In genomic region chr9:30484690-30485089, GRCh38 we compare ENCODE assay signal across 25 cellular contexts.
"Had no signal": no experiment of that assay in that cellular context is flagged by ENCODE, and none has a peak within 500 bp of the region (broad histone marks: within the 10 kb centered on the region; RNA-seq: fewer than 3 reads in every experiment).

No MANE protein-coding gene starts in this region.

- H3K36me3 ChIP-seq: stomach, suprapubic skin, thoracic aorta, thyroid gland, tibial artery, tibial nerve, transverse colon, upper lobe of left lung, upper lobe of right lung, uterus had no signal

- H3K4me1 ChIP-seq: stomach, suprapubic skin, testis, thyroid gland, tibial artery, tibial nerve, transverse colon, upper lobe of left lung, upper lobe of right lung, uterus had no signal

- H3K9me3 ChIP-seq: stomach, suprapubic skin, testis, thoracic aorta, thyroid gland, tibial artery, tibial nerve, transverse colon, upper lobe of left lung, upper lobe of right lung, uterus had no signal

- H3K27me3 ChIP-seq: stomach, suprapubic skin, testis, thyroid gland, tibial artery, tibial nerve, transverse colon, upper lobe of left lung, upper lobe of right lung, uterus had no signal

- H3K4me3 ChIP-seq: stomach, suprapubic skin, testis, thoracic aorta, thyroid gland, tibial artery, tibial nerve, transverse colon, upper lobe of left lung, upper lobe of right lung, uterus had no signal

- DNase-seq: stimulated activated CD4-positive, alpha-beta T cell treated with anti-CD3 and anti-CD28 coated beads, Interleukin-2, amount 100 ng/mL, for 48 hours; stimulated activated CD4-positive, alpha-beta T cell treated with anti-CD3 and anti-CD28 coated beads, Interleukin-4, amount 100 ng/mL, for 1 hour; stimulated activated CD4-positive, alpha-beta T cell treated with anti-CD3 and anti-CD28 coated beads, Interleukin-4, amount 100 ng/mL, for 24 hours; stimulated activated CD4-positive, alpha-beta T cell treated with anti-CD3 and anti-CD28 coated beads, Interleukin-4, amount 100 ng/mL, for 4 hours; stimulated activated CD8-positive, alpha-beta memory T cell treated with anti-CD3 and anti-CD28 coated beads, Interleukin-4, amount 100 ng/mL, for 48 hours; stimulated activated naive B cell treated with anti-CD40 and anti-IgM and Interleukin-4, amounts not matched to agents 10 μg/mL and 1 μg/mL and 100 μg/mL, for 72 hours; stimulated activated naive CD4-positive, alpha-beta T cell; stimulated activated naive CD4-positive, alpha-beta T cell treated with Interleukin-2 at 50 U/mL for 16 hours; stimulated activated naive CD8-positive, alpha-beta T cell treated with anti-CD3 and anti-CD28 coated beads, Interleukin-15, amount 100 ng/mL, for 72 hours; stimulated activated naive CD8-positive, alpha-beta T cell treated with anti-CD3 and anti-CD28 coated beads, Interleukin-15, Interleukin-2, amounts not matched to agents 100 U/mL and 50 U/mL, for 24 hours; stomach; substantia nigra; testis; thyroid gland; tibial artery; transverse colon; trophoblast cell; upper lobe of left lung; upper lobe of right lung; uterus had no signal

- H3K27ac ChIP-seq: stomach, suprapubic skin, testis, thoracic aorta, thyroid gland, tibial artery, tibial nerve, transverse colon, upper lobe of left lung, upper lobe of right lung, uterus had no signal

- ATAC-seq: stimulated activated effector memory CD8-positive, alpha-beta T cell treated with anti-CD3 and anti-CD28 coated beads, Interleukin-12 subunit alpha, Interleukin-12 subunit beta, amount 100 ng/mL, for 72 hours; stimulated activated memory B cell treated with anti-CD40 and anti-IgM and Interleukin-4, amounts not matched to agents 10 μg/mL and 1 μg/mL and 100 μg/mL, for 72 hours; stimulated activated naive B cell treated with anti-CD40 and anti-IgM and Interleukin-4, amounts not matched to agents 10 μg/mL and 1 μg/mL and 100 μg/mL, for 72 hours; stimulated activated naive CD8-positive, alpha-beta T cell treated with anti-CD3 and anti-CD28 coated beads, Interleukin-15, amount 100 ng/mL, for 72 hours; stimulated activated naive CD8-positive, alpha-beta T cell treated with anti-CD3 and anti-CD28 coated beads, Interleukin-15, Interleukin-2, amounts not matched to agents 100 U/mL and 50 U/mL, for 24 hours; upper lobe of right lung had no signal
